ENCODE assay signal across 19 cellular contexts in the genomic region with DNA sequence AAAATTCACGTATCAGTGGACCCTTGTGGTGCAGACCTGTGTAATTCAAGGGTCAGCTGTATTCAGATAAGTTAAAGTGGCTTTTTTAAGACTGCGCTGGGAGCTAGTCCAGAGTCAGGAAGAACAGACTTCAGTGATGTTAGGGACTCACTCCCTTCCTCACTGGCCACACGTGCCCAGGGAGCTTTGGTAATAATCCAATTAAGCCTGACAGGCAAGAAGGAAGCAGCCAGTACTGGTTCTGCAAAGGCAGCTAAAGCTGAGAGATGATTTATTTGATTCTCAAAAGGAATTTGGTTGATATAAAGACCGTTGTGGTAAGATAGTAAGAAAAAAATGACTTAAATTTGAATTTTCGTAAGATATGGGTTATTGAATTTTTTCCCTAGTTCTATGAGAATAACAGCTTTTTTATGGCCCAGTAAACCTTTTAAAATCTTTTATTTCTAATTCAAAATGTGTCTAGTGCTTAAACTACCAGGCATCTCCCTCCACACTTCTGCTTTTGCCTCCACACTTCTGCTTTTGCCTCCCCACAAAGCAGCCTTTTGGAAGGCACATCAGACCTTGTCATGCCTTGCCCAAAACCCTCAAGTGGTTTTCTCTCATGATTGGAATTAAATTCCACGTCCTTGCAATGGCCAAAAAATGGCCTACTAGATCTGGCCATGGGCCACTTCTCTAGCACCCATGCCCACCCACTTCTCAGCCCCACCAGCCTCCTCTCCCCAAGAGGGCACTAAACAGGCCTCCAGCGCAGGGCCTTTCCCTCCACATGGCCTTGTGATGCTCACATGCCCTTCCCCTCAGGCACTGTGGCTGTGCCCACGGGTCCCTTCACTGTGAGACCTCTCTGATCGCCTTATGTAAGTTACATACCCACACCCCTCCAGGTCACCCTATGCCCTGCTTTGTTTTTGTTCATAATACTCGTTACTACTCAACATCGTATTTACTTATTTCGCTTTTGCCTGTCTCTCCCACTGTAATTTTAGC.
DNase-seq lines count a peak whose midpoint lies in the region; ATAC-seq and TF ChIP-seq lines count a peak whose summit lies in the region.
"Had no signal": no experiment of that assay in that cellular context is flagged by ENCODE, and none has a peak within 500 bp of the region (broad histone marks: within the 10 kb centered on the region; RNA-seq: fewer than 3 reads in every experiment).

No MANE protein-coding gene starts in this region.

- no peaks in the 10 kb centered on the region for H3K27me3 ChIP-seq in naive thymus-derived CD4-positive, alpha-beta T cell (ENCODE audit: control insufficient read depth in 2 of 2, insufficient read depth in 2 of 2, low read length in 2 of 2)
- no peaks in the 10 kb centered on the region for H3K27me3 ChIP-seq in mesenchymal stem cell (ENCODE audit: control insufficient read depth in 1 of 2, insufficient read depth in 1 of 2, low read length in 2 of 2)
- peaks cover 6% of the 10 kb centered on the region for H3K27me3 ChIP-seq in SK-N-SH (ENCODE audit: insufficient read depth)

- no peak overlapping the region for H2BK120ac ChIP-seq in mesenchymal stem cell (ENCODE audit: low read depth, low read length)

- no peak overlapping the region for H2AK5ac ChIP-seq in mesenchymal stem cell (ENCODE audit: low read length, severe bottlenecking)

- DNase-seq in DMS79 treated with DMSO at 0.1 percent for 48 hours (lab: John Stamatoyannopoulos, UW) (peak; percentile 24), DMS79 (lab: John Stamatoyannopoulos, UW) (no peak), LNCaP clone FGC (ENCODE audit: low read depth) (peak; percentile 14), SKM-1 (lab: John Stamatoyannopoulos, UW; ENCODE audit: unreplicated experiment) (peak; percentile 58), nucleus accumbens (lab: John Stamatoyannopoulos, UW) (no peak), mesenchymal stem cell (no peak), SK-N-SH (no peak)
- no peak for DNase-seq in naive thymus-derived CD4-positive, alpha-beta T cell
- DNase-seq: activated CD4-positive, alpha-beta T cell treated with anti-CD3 and anti-CD28 coated beads for 4 hours; activated CD8-positive, alpha-beta memory T cell treated with anti-CD3 and anti-CD28 coated beads, Interleukin-2, amount 50 U/mL, for 48 hours; activated gamma-delta T cell; DMS153; HCEC 1CT; hippocampal formation; NCI-H774; Right ventricle myocardium superior had no signal

- H3K18ac ChIP-seq in mesenchymal stem cell (ENCODE audit: low read depth in 1 of 2, low read length in 2 of 2) = no peak overlapping the region

- POLR2A ChIA-PET in naive thymus-derived CD4-positive, alpha-beta T cell (lab: Charles Lee) = no interaction called here
- POLR2A ChIA-PET in SK-N-SH (lab: Yijun Ruan, JAX) = no interaction called here

- no peak for TF ChIP-seq RAD21 in SK-N-SH (IDR thresholded peaks at IDR 0.05; ENCODE audit: low read length)

- no peak overlapping the region for H4K8ac ChIP-seq in mesenchymal stem cell (ENCODE audit: low read length)

- H3K4me2 ChIP-seq in mesenchymal stem cell (ENCODE audit: low read length, poor library complexity, severe bottlenecking) (no peak overlapping the region), SK-N-SH (no peak overlapping the region)

- no peak overlapping the region for H3K9ac ChIP-seq in mesenchymal stem cell (ENCODE audit: low read length)
- H3K9ac ChIP-seq in SK-N-SH = no peak overlapping the region

- H3K27ac Mint-ChIP-seq in naive thymus-derived CD4-positive, alpha-beta T cell = no peak overlapping the region
- H3K27ac Mint-ChIP-seq: nephron had no signal

- no peak overlapping the region for H4K91ac ChIP-seq in mesenchymal stem cell (ENCODE audit: low read length)

- H3K4me1 Mint-ChIP-seq in naive thymus-derived CD4-positive, alpha-beta T cell = no peaks in the 10 kb centered on the region

- no peak overlapping the region for H3K23ac ChIP-seq in mesenchymal stem cell (ENCODE audit: low read length in 2 of 2)

- H3K4me1 ChIP-seq in naive thymus-derived CD4-positive, alpha-beta T cell (ENCODE audit: control insufficient read depth in 2 of 2, insufficient read depth in 2 of 2, low read length in 2 of 2) = no peaks in the 10 kb centered on the region
- H3K4me1 ChIP-seq in mesenchymal stem cell (ENCODE audit: control insufficient read depth, insufficient read depth, low read depth, low read length) (no peaks in the 10 kb centered on the region), SK-N-SH (ENCODE audit: control insufficient read depth in 1 of 2, insufficient read depth in 2 of 2, low read depth in 1 of 2, low read length in 1 of 2) (no peaks in the 10 kb centered on the region)

- H3K36me3 ChIP-seq in naive thymus-derived CD4-positive, alpha-beta T cell (ENCODE audit: control insufficient read depth in 2 of 3, insufficient read depth in 3 of 3, low read length in 3 of 3) = no peaks in the 10 kb centered on the region
- no peaks in the 10 kb centered on the region for H3K36me3 ChIP-seq in mesenchymal stem cell (ENCODE audit: control insufficient read depth in 1 of 2, insufficient read depth in 2 of 2, low read depth in 1 of 2, low read length in 2 of 2)
- H3K36me3 ChIP-seq in SK-N-SH (replicated peaks in 1 of 2; ENCODE audit: control insufficient read depth in 1 of 2, insufficient read depth in 2 of 2, low read length in 1 of 2) = no peaks in the 10 kb centered on the region

- H3K4me3 Mint-ChIP-seq in naive thymus-derived CD4-positive, alpha-beta T cell = no peak overlapping the region
- H3K4me3 Mint-ChIP-seq: nephron had no signal

- H2AFZ ChIP-seq in mesenchymal stem cell (ENCODE audit: low read depth, low read length) (no peak overlapping the region), SK-N-SH (ENCODE audit: low read depth) (no peak overlapping the region)

- 72% methylated on average over 9 of the region's 12 CpGs for WGBS in mesenchymal stem cell
- 18% methylated on average over 12 of the region's 12 CpGs for WGBS in SK-N-SH (ENCODE audit: low lambda C conversion rate)

- H3K9me3 ChIP-seq in naive thymus-derived CD4-positive, alpha-beta T cell (ENCODE audit: control insufficient read depth in 2 of 3, low read length in 3 of 3) = no peaks in the 10 kb centered on the region
- H3K9me3 ChIP-seq in mesenchymal stem cell (ENCODE audit: control insufficient read depth, low read length) = no peaks in the 10 kb centered on the region
- peaks cover 5% of the 10 kb centered on the region; the same call in 1 of the 2 replicates for H3K9me3 ChIP-seq in SK-N-SH

- no peak for TF ChIP-seq CTCF in LNCaP clone FGC (IDR thresholded peaks at IDR 0.05; ENCODE audit: control insufficient read depth, extremely low read depth, insufficient read depth)
- no peak for TF ChIP-seq CTCF in SK-N-SH (IDR thresholded peaks at IDR 0.05)

- H3K79me1 ChIP-seq in mesenchymal stem cell (replicated peaks; ENCODE audit: low read length, poor library complexity, severe bottlenecking) = no peaks in the 10 kb centered on the region

- TF ChIP-seq EP300 in SK-N-SH (IDR thresholded peaks at IDR 0.05; ENCODE audit: borderline replicate concordance in 1 of 2, low read depth in 1 of 2, low read length in 1 of 2) = no peak

- H2BK5ac ChIP-seq in mesenchymal stem cell (ENCODE audit: low read depth, low read length, poor library complexity, severe bottlenecking) = no peak overlapping the region

- H3K79me2 ChIP-seq in SK-N-SH (ENCODE audit: insufficient read depth) = no peaks in the 10 kb centered on the region; the same call in 1 of the 2 replicates

- H2BK12ac ChIP-seq in mesenchymal stem cell (ENCODE audit: low read length in 2 of 2) = no peak overlapping the region

- peaks cover 4% of the 10 kb centered on the region; the same call in 1 of the 2 replicates for H3K9me2 ChIP-seq in SK-N-SH

- no peaks in the 10 kb centered on the region for H4K20me1 ChIP-seq in SK-N-SH (ENCODE audit: insufficient read depth)

- H3K27ac ChIP-seq in naive thymus-derived CD4-positive, alpha-beta T cell (ENCODE audit: low read depth, low read length) = no peak overlapping the region
- H3K27ac ChIP-seq in mesenchymal stem cell (ENCODE audit: low read length, poor library complexity, severe bottlenecking) (no peak overlapping the region), SK-N-SH (ENCODE audit: low read depth in 2 of 2, low read length in 1 of 2) (no peak overlapping the region)
- H3K27ac ChIP-seq: 22Rv1, C4-2B had no signal

- H3K27me3 Mint-ChIP-seq in naive thymus-derived CD4-positive, alpha-beta T cell = peaks cover 0 to 6% (median 0%) of the 10 kb centered on the region in 5 donors

- no peak overlapping the region for H3K14ac ChIP-seq in mesenchymal stem cell (ENCODE audit: low read length in 2 of 2)

- H2BK15ac ChIP-seq in mesenchymal stem cell (ENCODE audit: low read depth, poor library complexity, severe bottlenecking) = no peak overlapping the region

- no peaks in the 10 kb centered on the region for H3K36me3 Mint-ChIP-seq in naive thymus-derived CD4-positive, alpha-beta T cell

- H3K4me3 ChIP-seq in LNCaP clone FGC (ENCODE audit: low read depth, low read length) (no peak overlapping the region), mesenchymal stem cell (ENCODE audit: insufficient read depth in 1 of 2, low read depth in 1 of 2, low read length in 2 of 2) (no peak overlapping the region), SK-N-SH (ENCODE audit: low read depth in 2 of 2, low read length in 1 of 2) (no peak overlapping the region)
- no peak overlapping the region for H3K4me3 ChIP-seq in naive thymus-derived CD4-positive, alpha-beta T cell (ENCODE audit: low read length)

- CTCF ChIA-PET in naive thymus-derived CD4-positive, alpha-beta T cell (lab: Charles Lee) = no interaction called here
- CTCF ChIA-PET in SK-N-SH (lab: Yijun Ruan, JAX) = interaction anchor here (1.5 kb wide), 1 partner anchor 396 kb away, joined by 4 read pairs; no protein-coding TSS in a partner anchor

- intact Hi-C loops in naive thymus-derived CD4-positive, alpha-beta T cell (cut with micrococcal nuclease) = no loop called here

- peak; percentile 56 for ATAC-seq in naive thymus-derived CD4-positive, alpha-beta T cell

- no peaks in the 10 kb centered on the region for H3F3A ChIP-seq in SK-N-SH (replicated peaks; ENCODE audit: insufficient read depth)

- H3K9me3 Mint-ChIP-seq in naive thymus-derived CD4-positive, alpha-beta T cell = no peaks in the 10 kb centered on the region
- H3K9me3 Mint-ChIP-seq: nephron had no signal

- H3K4ac ChIP-seq in mesenchymal stem cell (ENCODE audit: low read depth in 1 of 2, low read length in 2 of 2) = no peak overlapping the region

TF ChIP-seq in SK-N-SH, 30 proteins besides CTCF, POLR2A, EP300 and RAD21:
- no peak for TF ChIP-seq ELF1 (IDR thresholded peaks at IDR 0.05)
- TF ChIP-seq TCF12 (IDR thresholded peaks at IDR 0.05) = no peak
- no peak for TF ChIP-seq GATA2 (CRISPR knock-in tag; IDR thresholded peaks at IDR 0.05)
- no peak for TF ChIP-seq RCOR1 (IDR thresholded peaks at IDR 0.05; ENCODE audit: low read length)
- no peak for TF ChIP-seq EZH2phosphoT487 (IDR thresholded peaks at IDR 0.05; ENCODE audit: borderline replicate concordance, low read depth)
- no peak for TF ChIP-seq JUND (IDR thresholded peaks at IDR 0.05)
- no peak for TF ChIP-seq GABPA (IDR thresholded peaks at IDR 0.05; ENCODE audit: low read depth)
TF ChIP-seq in SK-N-SH: peak in this region for 0.

Comparison
In these comparisons a context has a peak if more than half of its experiments do, and no peak if none do; other contexts are left out.
1. DNase-seq: peak in DMS79 treated with DMSO at 0.1 percent for 48 hours (single experiment), LNCaP clone FGC (single experiment) and SKM-1 (single experiment); none in DMS79 (single experiment), naive thymus-derived CD4-positive, alpha-beta T cell (0 of 9), nucleus accumbens (0 of 56), mesenchymal stem cell (single experiment) and SK-N-SH (single experiment).